In genomic region chr12:67909091-67909531, GRCh38 we compare ENCODE assay signal across 15 cellular contexts.
A peak's percentile ranks its signal among the peaks of the same experiment; 100 is the strongest.
DNase-seq lines count a peak whose midpoint lies in the region; ATAC-seq and TF ChIP-seq lines count a peak whose summit lies in the region.
"Had no signal": no experiment of that assay in that cellular context is flagged by ENCODE, and none has a peak within 500 bp of the region (broad histone marks: within the 10 kb centered on the region; RNA-seq: fewer than 3 reads in every experiment).

No MANE protein-coding gene starts in this region.

- H3K27me3 Mint-ChIP-seq in activated CD4-positive, alpha-beta memory T cell treated with anti-CD3 and anti-CD28 coated beads, Interleukin-2, amount 10 ng/mL, durations not matched to agents 7 days and 5 days, result peaks cover 5% of the 10 kb centered on the region

- DNase-seq in AG08395 (ENCODE audit: low spot score) (peak; percentile 44), HS-27A (ENCODE audit: low read depth) (peak; percentile 62), astrocyte of the cerebellum (ENCODE audit: low read depth) (peak; percentile 85), kidney epithelial cell (ENCODE audit: low read depth) (peak; percentile 70), SK-N-DZ (ENCODE audit: low spot score) (no peak), DMS114 treated with DMSO at 0.1 percent for 48 hours (lab: John Stamatoyannopoulos, UW; ENCODE audit: unreplicated experiment) (no peak)
- DNase-seq in activated CD4-positive, alpha-beta memory T cell treated with anti-CD3 and anti-CD28 coated beads, Interleukin-2, amount 10 ng/mL, durations not matched to agents 7 days and 5 days, result no peak
- DNase-seq: aorta; GDM1; hippocampal formation; NCI-H2227 treated with DMSO at 0.1 percent for 48 hours; Peyer's patch; stimulated activated CD4-positive, alpha-beta T cell treated with anti-CD3 and anti-CD28 coated beads, Interleukin-1b, Interleukin-23, amount 100 ng/mL, for 48 hours had no signal

- no peak overlapping the region for H3K4me3 ChIP-seq in astrocyte of the cerebellum (ENCODE audit: low read depth, low read length)
- H3K4me3 ChIP-seq in kidney epithelial cell (ENCODE audit: low read depth, low read length), result no peak overlapping the region
- H3K4me3 ChIP-seq: BLaER1, Peyer's patch had no signal

- H3K36me3 Mint-ChIP-seq in activated CD4-positive, alpha-beta memory T cell treated with anti-CD3 and anti-CD28 coated beads, Interleukin-2, amount 10 ng/mL, durations not matched to agents 7 days and 5 days (ENCODE audit: low read depth), result no peaks in the 10 kb centered on the region

- no peak for TF ChIP-seq CTCF in astrocyte of the cerebellum (IDR thresholded peaks at IDR 0.05; ENCODE audit: low read depth, low read length, missing control alignments)
- TF ChIP-seq CTCF in kidney epithelial cell (IDR thresholded peaks at IDR 0.05; ENCODE audit: insufficient read depth, low read length, poor library complexity, severe bottlenecking), result no peak

- no peaks in the 10 kb centered on the region for H3K27me3 ChIP-seq in kidney epithelial cell (ENCODE audit: control insufficient read depth, insufficient read depth, low read length)
- H3K27me3 ChIP-seq: BLaER1, Peyer's patch had no signal

- no peak for ATAC-seq in HG03135 (IDR thresholded peaks at IDR 0.05; ENCODE audit: unreplicated experiment)

- CTCF ChIA-PET in activated CD4-positive, alpha-beta memory T cell treated with anti-CD3 and anti-CD28 coated beads, Interleukin-2, amount 10 ng/mL, durations not matched to agents 7 days and 5 days (lab: Charles Lee), result interaction anchor here (1.0 to 1.1 kb wide), 2 partner anchors 9 to 34 kb away, joined by 3 read pairs; no protein-coding TSS in a partner anchor

- H3K36me3 ChIP-seq in kidney epithelial cell (ENCODE audit: control insufficient read depth, insufficient read depth, low read length), result no peaks in the 10 kb centered on the region
- H3K36me3 ChIP-seq: BLaER1, Peyer's patch had no signal

- no peaks in the 10 kb centered on the region for H3K4me1 Mint-ChIP-seq in activated CD4-positive, alpha-beta memory T cell treated with anti-CD3 and anti-CD28 coated beads, Interleukin-2, amount 10 ng/mL, durations not matched to agents 7 days and 5 days

- in situ Hi-C loops in astrocyte of the cerebellum (cut with HindIII; ENCODE audit: low sequenced_read_pairs), result no loop called here

- no peak overlapping the region for H3K4me3 Mint-ChIP-seq in activated CD4-positive, alpha-beta memory T cell treated with anti-CD3 and anti-CD28 coated beads, Interleukin-2, amount 10 ng/mL, durations not matched to agents 7 days and 5 days

- POLR2A ChIA-PET in activated CD4-positive, alpha-beta memory T cell treated with anti-CD3 and anti-CD28 coated beads, Interleukin-2, amount 10 ng/mL, durations not matched to agents 7 days and 5 days (lab: Charles Lee), result no interaction called here

- no peak overlapping the region for H3K27ac Mint-ChIP-seq in activated CD4-positive, alpha-beta memory T cell treated with anti-CD3 and anti-CD28 coated beads, Interleukin-2, amount 10 ng/mL, durations not matched to agents 7 days and 5 days

- H3K9me3 Mint-ChIP-seq in activated CD4-positive, alpha-beta memory T cell treated with anti-CD3 and anti-CD28 coated beads, Interleukin-2, amount 10 ng/mL, durations not matched to agents 7 days and 5 days, result peaks cover 3% of the 10 kb centered on the region

Comparison
In these comparisons a context has a peak if more than half of its experiments do, and no peak if none do; other contexts are left out.
1. DNase-seq: peak in AG08395 (single experiment), HS-27A (single experiment), astrocyte of the cerebellum (single experiment) and kidney epithelial cell (single experiment); none in activated CD4-positive, alpha-beta memory T cell treated with anti-CD3 and anti-CD28 coated beads, Interleukin-2, amount 10 ng/mL, durations not matched to agents 7 days and 5 days (single experiment), SK-N-DZ (single experiment) and DMS114 treated with DMSO at 0.1 percent for 48 hours (single experiment).